In the genomic region with DNA sequence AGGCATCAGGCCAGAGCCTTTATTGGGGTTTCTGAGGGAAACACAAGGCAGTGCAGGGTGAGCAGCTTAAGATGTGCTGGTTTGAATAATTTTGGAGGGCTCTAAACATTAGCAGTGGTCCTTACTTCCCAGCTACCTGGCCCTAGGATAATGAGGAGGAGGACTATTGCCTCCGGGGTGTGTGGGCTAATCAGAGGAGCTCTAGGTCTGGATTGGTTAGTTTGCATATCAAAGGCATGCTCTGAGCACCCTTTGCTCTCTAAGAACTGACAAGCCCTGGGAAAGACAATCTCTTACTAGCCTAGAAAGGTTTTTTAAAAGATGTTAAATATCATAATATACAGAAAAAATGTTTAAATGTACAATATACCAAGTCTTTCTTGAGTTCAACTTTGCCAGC, we compare ENCODE assay signal across 16 cellular contexts. TPM values are rescaled to one million over a fixed set of nuclear protein-coding genes. Genes with fewer than 3 reads are reported as not detected.
DNase-seq lines count a peak whose midpoint lies in the region; ATAC-seq and TF ChIP-seq lines count a peak whose summit lies in the region.
"Had no signal": no experiment of that assay in that cellular context is flagged by ENCODE, and none has a peak within 500 bp of the region (broad histone marks: within the 10 kb centered on the region; RNA-seq: fewer than 3 reads in every experiment).

No MANE protein-coding gene starts in this region.

- no peaks in the 10 kb centered on the region for H3K79me2 ChIP-seq in mammary epithelial cell (ENCODE audit: insufficient read depth, low read length)
- H3K79me2 ChIP-seq in neural progenitor cell (ENCODE audit: low read depth): no peaks in the 10 kb centered on the region
- H3K79me2 ChIP-seq in OCI-LY7 (ENCODE audit: insufficient read depth, low read depth, low read length): no peaks in the 10 kb centered on the region

- no peaks in the 10 kb centered on the region for H3K4me1 ChIP-seq in mammary epithelial cell (ENCODE audit: insufficient read depth, low read length)
- no peaks in the 10 kb centered on the region for H3K4me1 ChIP-seq in neural progenitor cell
- H3K4me1 ChIP-seq in OCI-LY7 (ENCODE audit: insufficient read depth, low read length, poor library complexity, severe bottlenecking): no peaks in the 10 kb centered on the region

- H3K27ac ChIP-seq in mammary epithelial cell (ENCODE audit: insufficient read depth, low read depth, low read length) (no peak overlapping the region), neural progenitor cell (no peak overlapping the region), OCI-LY7 (ENCODE audit: low read depth, low read length, poor library complexity, severe bottlenecking) (no peak overlapping the region)
- H3K27ac ChIP-seq: 22Rv1, GM23248 had no signal

- H3K9ac ChIP-seq in mammary epithelial cell (ENCODE audit: insufficient read depth, low read length) (no peak overlapping the region), neural progenitor cell (no peak overlapping the region)
- H3K9ac ChIP-seq: GM23248 had no signal

- POLR2A ChIA-PET in MCF 10A (lab: Yijun Ruan, JAX) (interaction anchor here (0.6 to 1.0 kb wide), 2 partner anchors 10 to 13 kb away, joined by 3 to 5 read pairs; no protein-coding TSS in a partner anchor), WTC11 (lab: Charles Lee) (interaction anchor here (0.6 kb wide), 1 partner anchor 88 kb away, joined by 4 read pairs; no protein-coding TSS in a partner anchor), OCI-LY7 (lab: Charles Lee) (no interaction called here)

- H3K27me3 Mint-ChIP-seq in MCF 10A (ENCODE audit: insufficient read depth, unreplicated experiment) (no peaks in the 10 kb centered on the region), WTC11 (ENCODE audit: low read depth) (peaks cover 47% of the 10 kb centered on the region), neural progenitor cell (ENCODE audit: insufficient read depth, low read depth) (no peaks in the 10 kb centered on the region)
- H3K27me3 Mint-ChIP-seq in stimulated activated memory B cell treated with anti-CD40 and anti-IgM and Interleukin-4, amounts not matched to agents 10 μg/mL and 1 μg/mL and 100 μg/mL, for 72 hours: no peaks in the 10 kb centered on the region

- H3F3A ChIP-seq in neural progenitor cell (ENCODE audit: low read depth): no peaks in the 10 kb centered on the region

- H3K9me3 ChIP-seq in mammary epithelial cell (replicated peaks; ENCODE audit: insufficient read depth, low read length) (no peaks in the 10 kb centered on the region), neural progenitor cell (ENCODE audit: low read depth) (no peaks in the 10 kb centered on the region), OCI-LY7 (ENCODE audit: low read length) (no peaks in the 10 kb centered on the region)

- H3K9me2 ChIP-seq in OCI-LY7 (ENCODE audit: insufficient read depth, low read length): no peaks in the 10 kb centered on the region

- no peak for DNase-seq in mammary epithelial cell
- no peak for DNase-seq in MCF 10A (ENCODE audit: unreplicated experiment)
- peak; percentile 35 for DNase-seq in WTC11 (ENCODE audit: low spot score)
- peak; percentile 28 for DNase-seq in iPS DF 19.7 (ENCODE audit: low read depth, low spot score)
- peak; percentile 12 for DNase-seq in neural progenitor cell (ENCODE audit: low spot score)
- no peak for DNase-seq in OCI-LY7 (ENCODE audit: low spot score)
- no peak for DNase-seq in SHP77 treated with DMSO at 0.1 percent for 48 hours (lab: John Stamatoyannopoulos, UW)
- DNase-seq: CD8-positive, alpha-beta T cell; COR-L47; GM23248; HCEC 1CT; HFFc6 had no signal

- H3K27ac Mint-ChIP-seq in MCF 10A (ENCODE audit: low read depth, unreplicated experiment) (no peak overlapping the region), WTC11 (no peak overlapping the region), neural progenitor cell (no peak overlapping the region)
- H3K27ac Mint-ChIP-seq in stimulated activated memory B cell treated with anti-CD40 and anti-IgM and Interleukin-4, amounts not matched to agents 10 μg/mL and 1 μg/mL and 100 μg/mL, for 72 hours: no peak overlapping the region
- H3K27ac Mint-ChIP-seq: CD14-positive monocyte; CD8-positive, alpha-beta T cell; HFFc6 had no signal

- peak overlapping the region; percentile 36 for H2AFZ ChIP-seq in mammary epithelial cell (ENCODE audit: low read depth, low read length)
- H2AFZ ChIP-seq in neural progenitor cell (replicated peaks): no peak overlapping the region
- H2AFZ ChIP-seq in OCI-LY7 (ENCODE audit: low read length): no peak overlapping the region
- H2AFZ ChIP-seq: GM23248 had no signal

- H4K20me1 ChIP-seq in mammary epithelial cell (ENCODE audit: insufficient read depth, low read length) (no peaks in the 10 kb centered on the region), neural progenitor cell (ENCODE audit: low read depth) (no peaks in the 10 kb centered on the region), OCI-LY7 (ENCODE audit: insufficient read depth, low read length) (no peaks in the 10 kb centered on the region)

- H3K4me3 Mint-ChIP-seq in MCF 10A (ENCODE audit: unreplicated experiment): no peak overlapping the region
- H3K4me3 Mint-ChIP-seq in WTC11: no peak overlapping the region
- no peak overlapping the region for H3K4me3 Mint-ChIP-seq in neural progenitor cell
- no peak overlapping the region for H3K4me3 Mint-ChIP-seq in stimulated activated memory B cell treated with anti-CD40 and anti-IgM and Interleukin-4, amounts not matched to agents 10 μg/mL and 1 μg/mL and 100 μg/mL, for 72 hours
- H3K4me3 Mint-ChIP-seq: CD14-positive monocyte; CD8-positive, alpha-beta T cell; HFFc6 had no signal

- TF ChIP-seq CTCF in mammary epithelial cell (conservative IDR thresholded peaks at IDR 0.05 in 1 of 2, IDR thresholded peaks at IDR 0.05 in 1 of 2; ENCODE audit: extremely low read depth in 1 of 2, insufficient read depth in 1 of 2, low read depth in 1 of 2, low read length in 2 of 2): no peak
- TF ChIP-seq CTCF in MCF 10A (IDR thresholded peaks at IDR 0.05; ENCODE audit: unreplicated experiment): no peak
- TF ChIP-seq CTCF in WTC11 (IDR thresholded peaks at IDR 0.05): no peak
- TF ChIP-seq CTCF in neural progenitor cell (IDR thresholded peaks at IDR 0.05): no peak
- no peak for TF ChIP-seq CTCF in OCI-LY7 (conservative IDR thresholded peaks at IDR 0.05; ENCODE audit: low read length)

- H3K9me3 Mint-ChIP-seq in MCF 10A (ENCODE audit: unreplicated experiment): no peaks in the 10 kb centered on the region
- H3K9me3 Mint-ChIP-seq in WTC11: peaks cover 5% of the 10 kb centered on the region
- no peaks in the 10 kb centered on the region for H3K9me3 Mint-ChIP-seq in neural progenitor cell
- H3K9me3 Mint-ChIP-seq in stimulated activated memory B cell treated with anti-CD40 and anti-IgM and Interleukin-4, amounts not matched to agents 10 μg/mL and 1 μg/mL and 100 μg/mL, for 72 hours: no peaks in the 10 kb centered on the region
- H3K9me3 Mint-ChIP-seq: CD14-positive monocyte; CD8-positive, alpha-beta T cell; HFFc6 had no signal

- no peaks in the 10 kb centered on the region for H3K36me3 Mint-ChIP-seq in MCF 10A (ENCODE audit: insufficient read depth, unreplicated experiment)
- H3K36me3 Mint-ChIP-seq in WTC11: peaks cover 4% of the 10 kb centered on the region
- H3K36me3 Mint-ChIP-seq in neural progenitor cell: no peaks in the 10 kb centered on the region
- no peaks in the 10 kb centered on the region for H3K36me3 Mint-ChIP-seq in stimulated activated memory B cell treated with anti-CD40 and anti-IgM and Interleukin-4, amounts not matched to agents 10 μg/mL and 1 μg/mL and 100 μg/mL, for 72 hours
- H3K36me3 Mint-ChIP-seq: CD8-positive, alpha-beta T cell had no signal

- H3K4me3 ChIP-seq in mammary epithelial cell (replicated peaks in 1 of 3; ENCODE audit: insufficient read depth in 1 of 3, low read depth in 2 of 3, low read length in 3 of 3): no peak overlapping the region
- no peak overlapping the region for H3K4me3 ChIP-seq in neural progenitor cell
- H3K4me3 ChIP-seq in OCI-LY7 (ENCODE audit: low read depth, low read length, poor library complexity, severe bottlenecking): no peak overlapping the region
- H3K4me3 ChIP-seq: GM23248 had no signal

- dilution Hi-C loops in mammary epithelial cell (cut with HindIII; ENCODE audit: low sequenced_read_pairs): no loop called here

- intact Hi-C loops in mammary epithelial cell (cut with micrococcal nuclease): no loop called here
- intact Hi-C loops in MCF 10A (cut with micrococcal nuclease): no loop called here
- intact Hi-C loops in OCI-LY7 (cut with micrococcal nuclease; ENCODE audit: unreplicated experiment): no loop called here

- in situ Hi-C loops in mammary epithelial cell (cut with MboI; ENCODE audit: low sequenced_read_pairs in 2 of 2): no loop called here

- H3K27me3 ChIP-seq in mammary epithelial cell (ENCODE audit: insufficient read depth, low read length) (no peaks in the 10 kb centered on the region), neural progenitor cell (no peaks in the 10 kb centered on the region)

- H3K4me1 Mint-ChIP-seq in MCF 10A (ENCODE audit: insufficient read depth, unreplicated experiment) (peaks cover 9% of the 10 kb centered on the region), WTC11 (peaks cover 40% of the 10 kb centered on the region), neural progenitor cell (peaks cover 2% of the 10 kb centered on the region)
- no peaks in the 10 kb centered on the region for H3K4me1 Mint-ChIP-seq in stimulated activated memory B cell treated with anti-CD40 and anti-IgM and Interleukin-4, amounts not matched to agents 10 μg/mL and 1 μg/mL and 100 μg/mL, for 72 hours
- H3K4me1 Mint-ChIP-seq: CD14-positive monocyte had no signal

- H3K36me3 ChIP-seq in mammary epithelial cell (ENCODE audit: insufficient read depth, low read length): no peaks in the 10 kb centered on the region
- H3K36me3 ChIP-seq in neural progenitor cell: no peaks in the 10 kb centered on the region
- no peaks in the 10 kb centered on the region for H3K36me3 ChIP-seq in OCI-LY7 (ENCODE audit: insufficient read depth, low read length)

- WGBS in mammary epithelial cell (ENCODE audit: low coverage, missing lambda C conversion rate): 0% methylated on average over 1 of the region's 1 CpG

- H3K4me2 ChIP-seq in mammary epithelial cell (ENCODE audit: insufficient read depth, low read depth, low read length) (no peak overlapping the region), neural progenitor cell (no peak overlapping the region), OCI-LY7 (ENCODE audit: low read length) (no peak overlapping the region)

- BruUV-seq in mammary epithelial cell (replicated peaks; lab: Mats Ljungman, UMichigan): no TSS peak
- BruUV-seq in MCF 10A (replicated peaks; lab: Mats Ljungman, UMichigan): no TSS peak
- BruUV-seq in OCI-LY7 (replicated peaks; lab: Mats Ljungman, UMichigan): no TSS peak

- CTCF ChIA-PET in mammary epithelial cell (lab: Charles Lee; ENCODE audit: low non-redundant PET): no interaction called here
- CTCF ChIA-PET in MCF 10A (lab: Yijun Ruan, JAX): interaction anchor here (0.6 to 1.9 kb wide), 7 partner anchors 12 to 386 kb away, joined by 3 to 8 read pairs (median 4); no protein-coding TSS in a partner anchor
- CTCF ChIA-PET in WTC11 (lab: Charles Lee): interaction anchor here (0.6 to 1.4 kb wide), 3 partner anchors 10 to 530 kb away, joined by 3 to 10 read pairs (median 3); no protein-coding TSS in a partner anchor
- CTCF ChIA-PET in OCI-LY7 (lab: Charles Lee; ENCODE audit: unreplicated experiment): no interaction called here

- ATAC-seq in WTC11: peak; percentile 98
- no peak for ATAC-seq in stimulated activated memory B cell treated with anti-CD40 and anti-IgM and Interleukin-4, amounts not matched to agents 10 μg/mL and 1 μg/mL and 100 μg/mL, for 72 hours
- ATAC-seq: CD8-positive, alpha-beta T cell had no signal

RNA-seq across cellular contexts. Expression of a gene that starts 58.4 kb away (rescaled TPM):
- total RNA-seq in mammary epithelial cell (not detected), MCF 10A (2022) (3.9 and 4.7 TPM in 2 replicates), WTC11 (2021) (0.48 to 0.89 TPM (median 0.82 TPM) in 3 replicates), neural progenitor cell (ENCODE audit: low replicate concordance) (not detected in 2 replicates), OCI-LY7 (2022) (not detected in 2 replicates)
- not detected for polyA plus RNA-seq in mammary epithelial cell
- not detected for polyA minus RNA-seq in mammary epithelial cell
- not detected in 2 replicates for total RNA-seq in OCI-LY7 (2014; rRNA removed; shearing (Covaris generic))
- total RNA-seq: A673; CD8-positive, alpha-beta T cell; HFFc6 had no signal

Comparison
In these comparisons a context has a peak if more than half of its experiments do, and no peak if none do; other contexts are left out.
1. CTCF ChIA-PET loops: an anchor here in MCF 10A (0.6 to 1.9 kb wide) and WTC11 (0.6 to 1.4 kb wide); none called in mammary epithelial cell and OCI-LY7.
2. DNase-seq: peak in WTC11 (single experiment), iPS DF 19.7 (single experiment) and neural progenitor cell (single experiment); none in mammary epithelial cell (single experiment), MCF 10A (single experiment), OCI-LY7 (single experiment) and SHP77 treated with DMSO at 0.1 percent for 48 hours (single experiment).